Comparison of ENCODE assay signal across 1 cellular context in genomic region chr7:47979832-47980181, GRCh38.
TF ChIP-seq lines count a peak whose summit lies in the region.

No MANE protein-coding gene starts in this region.

TF ChIP-seq in IMR-90, 13 proteins besides CTCF, POLR2A, EP300 and RAD21:
- TF ChIP-seq ELK1 (IDR thresholded peaks at IDR 0.05; ENCODE audit: borderline replicate concordance, low read depth, low read length), result no peak
